In the genomic region with DNA sequence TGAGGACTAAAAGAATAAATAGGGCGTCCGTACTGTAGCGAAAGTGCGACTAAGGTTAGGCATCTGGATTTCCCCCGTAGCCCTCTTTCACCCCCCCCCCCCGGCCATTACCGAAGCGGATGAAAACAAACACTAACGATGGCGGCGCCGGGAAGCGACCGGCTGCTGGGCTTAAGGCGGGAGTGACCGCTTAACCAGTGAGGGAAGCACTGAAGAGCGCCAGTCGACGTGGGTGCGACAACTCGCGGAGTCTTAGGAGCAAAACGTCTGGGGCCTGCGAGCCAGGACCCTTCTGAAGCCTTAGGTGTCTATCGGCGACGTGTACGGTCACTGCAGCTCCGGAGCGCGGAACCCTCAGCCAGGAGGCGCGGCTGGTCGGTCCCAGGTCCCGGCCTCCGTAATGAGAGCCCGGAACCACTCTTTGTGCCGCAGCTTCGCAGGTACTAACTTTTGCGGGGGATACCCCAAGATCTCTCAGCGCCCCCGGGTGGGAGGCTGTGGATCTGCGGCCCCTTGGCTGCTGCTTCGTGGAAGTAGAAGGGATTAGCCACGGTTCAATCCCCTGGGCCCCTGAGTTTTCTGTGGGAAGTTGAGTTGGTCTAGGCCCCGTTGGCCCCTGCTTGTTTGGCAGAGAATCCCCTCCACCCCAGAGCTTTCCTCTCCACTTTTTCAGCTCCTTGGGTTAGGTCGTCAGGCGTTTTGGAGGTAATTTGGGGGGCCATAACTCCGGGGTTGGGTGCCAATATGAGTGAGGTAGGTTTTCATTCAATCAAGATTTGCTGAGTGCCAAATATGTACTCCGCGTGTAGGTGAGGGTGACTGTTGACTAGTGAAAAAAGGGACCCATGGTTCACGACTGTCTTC, we compare ENCODE assay signal across 8 cellular contexts. TPM values are rescaled to one million over a fixed set of nuclear protein-coding genes. Genes with fewer than 3 reads are reported as not detected.
DNase-seq lines count a peak whose midpoint lies in the region; ATAC-seq and TF ChIP-seq lines count a peak whose summit lies in the region.

Gene ATG13, plus strand, starts transcription at position 103 of the 864 bp plus-strand sequence. CDS start 26,739 bp downstream, outside the sequence.

- CTCF ChIA-PET in Panc1 (lab: Charles Lee), result interaction anchor here (1.0 kb wide), 1 partner anchor 225 kb away, joined by 3 read pairs; no protein-coding TSS in a partner anchor

- H3K4me3 Mint-ChIP-seq in naive thymus-derived CD8-positive, alpha-beta T cell, result peak within 1 kb of the TSS; percentile 94 to 100 (median 99)
- H3K4me3 Mint-ChIP-seq in stimulated activated naive B cell treated with anti-CD40 and anti-IgM and Interleukin-4, amounts not matched to agents 10 μg/mL and 1 μg/mL and 100 μg/mL, for 72 hours, result peak within 1 kb of the TSS; percentile 95 to 99

- intact Hi-C loops in Panc1 (cut with micrococcal nuclease; ENCODE audit: unreplicated experiment), result loop anchor here (5.0 kb wide), 1 partner anchor 65 kb away; no protein-coding TSS in a partner anchor

- in situ Hi-C loops in Panc1 (cut with HindIII; ENCODE audit: low pct_unique_long_range_greater_than_20kb, low sequenced_read_pairs), result no loop called here

- peak within 1 kb of the TSS; percentile 98 for H3K9ac ChIP-seq in HUES48 (ENCODE audit: low read depth, low read length)

- H3K27ac ChIP-seq in HUES48 (ENCODE audit: low read depth, low read length) (peak within 1 kb of the TSS; percentile 98), Panc1 (ENCODE audit: low read length) (peak within 1 kb of the TSS; percentile 96)

- TF ChIP-seq CTCF in Panc1 (IDR thresholded peaks at IDR 0.05), result peak; percentile 92

- H3K27me3 Mint-ChIP-seq in naive thymus-derived CD8-positive, alpha-beta T cell, result no peaks in the 10 kb centered on the region
- no peaks in the 10 kb centered on the region for H3K27me3 Mint-ChIP-seq in stimulated activated naive B cell treated with anti-CD40 and anti-IgM and Interleukin-4, amounts not matched to agents 10 μg/mL and 1 μg/mL and 100 μg/mL, for 72 hours

- peaks cover 0 to 28% (median 9%) of the 10 kb centered on the region in 3 donors for H3K36me3 Mint-ChIP-seq in naive thymus-derived CD8-positive, alpha-beta T cell
- peaks cover 0 to 11% of the 10 kb centered on the region in 2 donors for H3K36me3 Mint-ChIP-seq in stimulated activated naive B cell treated with anti-CD40 and anti-IgM and Interleukin-4, amounts not matched to agents 10 μg/mL and 1 μg/mL and 100 μg/mL, for 72 hours

- peak within 1 kb of the TSS; percentile 93 for H3K4me3 ChIP-seq in HUES48 (ENCODE audit: low read depth, low read length)
- peak within 1 kb of the TSS; percentile 88 to 94 for H3K4me3 ChIP-seq in Panc1 (ENCODE audit: low read depth in 2 of 2, low read length in 2 of 2)

- ATAC-seq in GM21390 (IDR thresholded peaks at IDR 0.05; ENCODE audit: unreplicated experiment) (peak; percentile 46), Panc1 (peak; percentile 87)
- peak; percentile 69 to 70 for ATAC-seq in naive thymus-derived CD8-positive, alpha-beta T cell
- ATAC-seq in stimulated activated naive B cell treated with anti-CD40 and anti-IgM and Interleukin-4, amounts not matched to agents 10 μg/mL and 1 μg/mL and 100 μg/mL, for 72 hours (replicated peaks), result peak; percentile 68 to 79

- POLR2A ChIA-PET in Panc1 (lab: Charles Lee), result interaction anchor here (0.6 to 1.3 kb wide), 6 partner anchors 9 to 111 kb away, joined by 3 to 8 read pairs (median 6); no protein-coding TSS in a partner anchor
- POLR2A ChIA-PET in naive thymus-derived CD8-positive, alpha-beta T cell (lab: Charles Lee), result interaction anchor here (0.6 to 3.3 kb wide), 17 partner anchors 8 to 1167 kb away, joined by 3 to 30 read pairs (median 4); partner anchors contain the start of genes AMBRA1, ARHGAP1 and ZNF408

- H3K27me3 ChIP-seq in HUES48 (ENCODE audit: control insufficient read depth, insufficient read depth, low read length) (no peaks in the 10 kb centered on the region), Panc1 (ENCODE audit: control insufficient read depth, insufficient read depth, low read length) (no peaks in the 10 kb centered on the region)

- no peaks in the 10 kb centered on the region for H3K9me3 Mint-ChIP-seq in naive thymus-derived CD8-positive, alpha-beta T cell
- H3K9me3 Mint-ChIP-seq in stimulated activated naive B cell treated with anti-CD40 and anti-IgM and Interleukin-4, amounts not matched to agents 10 μg/mL and 1 μg/mL and 100 μg/mL, for 72 hours, result no peaks in the 10 kb centered on the region

- H3K36me3 ChIP-seq in HUES48 (ENCODE audit: control insufficient read depth, insufficient read depth, low read length) (peaks cover 7% of the 10 kb centered on the region; the same call in 1 of the 2 replicates), Panc1 (ENCODE audit: control insufficient read depth, insufficient read depth, low read length) (no peaks in the 10 kb centered on the region; the same call in 1 of the 2 replicates)

- no TSS peak for BruUV-seq in Panc1 (replicated peaks; lab: Mats Ljungman, UMichigan)

- DNase-seq in DMS 273 treated with DMSO at 0.1 percent for 48 hours (lab: John Stamatoyannopoulos, UW) (peak; percentile 43), Panc1 (ENCODE audit: low read depth, low spot score) (no peak), activated T-helper 1 cell treated with Interleukin-2 at 50 U/mL for 16 hours (ENCODE audit: low read depth) (peak; percentile 69), fibroblast of gingiva (ENCODE audit: low read depth) (peak; percentile 76)
- DNase-seq in naive thymus-derived CD8-positive, alpha-beta T cell, result peak; percentile 76 to 92 (median 82)
- peak; percentile 72 for DNase-seq in stimulated activated naive B cell treated with anti-CD40 and anti-IgM and Interleukin-4, amounts not matched to agents 10 μg/mL and 1 μg/mL and 100 μg/mL, for 72 hours

- H3K4me1 ChIP-seq in HUES48 (ENCODE audit: control insufficient read depth, insufficient read depth, low read length) (peaks cover 10% of the 10 kb centered on the region), Panc1 (ENCODE audit: control insufficient read depth, insufficient read depth, low read length) (peaks cover 19% of the 10 kb centered on the region)

- H3K4me1 Mint-ChIP-seq in naive thymus-derived CD8-positive, alpha-beta T cell, result peaks cover 19 to 59% (median 45%) of the 10 kb centered on the region in 4 donors
- peaks cover 11 to 46% of the 10 kb centered on the region in 2 donors for H3K4me1 Mint-ChIP-seq in stimulated activated naive B cell treated with anti-CD40 and anti-IgM and Interleukin-4, amounts not matched to agents 10 μg/mL and 1 μg/mL and 100 μg/mL, for 72 hours

- H3K9me3 ChIP-seq in HUES48 (ENCODE audit: control insufficient read depth, insufficient read depth, low read length) (no peaks in the 10 kb centered on the region), Panc1 (ENCODE audit: control insufficient read depth, insufficient read depth, low read depth, low read length) (no peaks in the 10 kb centered on the region)

- peak within 1 kb of the TSS; percentile 98 to 100 (median 100) for H3K27ac Mint-ChIP-seq in naive thymus-derived CD8-positive, alpha-beta T cell
- peak within 1 kb of the TSS; percentile 100 for H3K27ac Mint-ChIP-seq in stimulated activated naive B cell treated with anti-CD40 and anti-IgM and Interleukin-4, amounts not matched to agents 10 μg/mL and 1 μg/mL and 100 μg/mL, for 72 hours

RNA-seq across cellular contexts. Expression of gene ATG13, which starts in this region (rescaled TPM):
- total RNA-seq in Panc1 (2021; ENCODE audit: unreplicated experiment), result 57.9 TPM
- polyA plus RNA-seq in Panc1 (2012; ENCODE audit: insufficient read length), result 60.0 TPM
- 10 to 100 TPM; 97.1 to 98.6 TPM for total RNA-seq in naive thymus-derived CD8-positive, alpha-beta T cell
- polyA plus RNA-seq in naive thymus-derived CD8-positive, alpha-beta T cell, result 10 to 100 TPM; 59.6 to 77.9 (median 67.6) TPM
